Comparison of ENCODE assay signal across 20 cellular contexts in genomic region chr21:28554660-28555475, GRCh38.
DNase-seq lines count a peak whose midpoint lies in the region; ATAC-seq, FAIRE-seq and TF ChIP-seq lines count a peak whose summit lies in the region.
"Had no signal": no experiment of that assay in that cellular context is flagged by ENCODE, and none has a peak within 500 bp of the region (broad histone marks: within the 10 kb centered on the region; RNA-seq: fewer than 3 reads in every experiment).

No MANE protein-coding gene starts in this region.

- no peak overlapping the region for H4K12ac ChIP-seq in trophoblast cell (ENCODE audit: low read depth, low read length)

- H3K4me3 ChIP-seq in NT2/D1 (ENCODE audit: insufficient read length, low read depth) (no peak overlapping the region), H1 (ENCODE audit: extremely low read depth in 1 of 4, insufficient read depth in 2 of 4, low read depth in 3 of 4, low read length in 4 of 4) (no peak overlapping the region), trophoblast cell (ENCODE audit: low read depth, low read length) (no peak overlapping the region)
- H3K4me3 ChIP-seq: suprapubic skin had no signal

- H2AFZ ChIP-seq in H1 (ENCODE audit: low read length) (peak overlapping the region; percentile 92; the same call in 1 of the 2 replicates), trophoblast cell (ENCODE audit: insufficient read depth, low read length, poor library complexity) (no peak overlapping the region)

- H3K18ac ChIP-seq in H1 (ENCODE audit: extremely low read depth, low read length) (no peak overlapping the region; the same call in 1 of the 2 replicates), trophoblast cell (ENCODE audit: low read length) (no peak overlapping the region)

- H3K27me3 Mint-ChIP-seq in activated T-cell treated with anti-CD3 and anti-CD28 coated beads, Interleukin-2, amount 50 U/mL, for 72 hours (ENCODE audit: low read depth), result no peaks in the 10 kb centered on the region
- H3K27me3 Mint-ChIP-seq: activated CD4-positive, alpha-beta T cell treated with anti-CD3 and anti-CD28 coated beads for 36 hours; activated naive CD8-positive, alpha-beta T cell treated with anti-CD3 and anti-CD28 coated beads for 36 hours; central memory CD8-positive, alpha-beta T cell had no signal

- H3K9ac ChIP-seq in NT2/D1 (ENCODE audit: insufficient read length, low read depth) (no peak overlapping the region), H1 (replicated peaks in 1 of 4; ENCODE audit: extremely low read depth in 1 of 4, low read depth in 3 of 4, low read length in 3 of 4) (no peak overlapping the region), trophoblast cell (ENCODE audit: low read length) (no peak overlapping the region)

- H2BK5ac ChIP-seq in H1 (ENCODE audit: low read depth, low read length) (no peak overlapping the region; the same call in 1 of the 2 replicates), trophoblast cell (ENCODE audit: low read depth, low read length, poor library complexity) (no peak overlapping the region)

- H2AK5ac ChIP-seq in H1 (ENCODE audit: low read depth, low read length) (peak overlapping the region; percentile 39; the same call in 1 of the 2 replicates), trophoblast cell (ENCODE audit: low read length) (no peak overlapping the region)

- H3K4me1 Mint-ChIP-seq in activated T-cell treated with anti-CD3 and anti-CD28 coated beads, Interleukin-2, amount 50 U/mL, for 72 hours (ENCODE audit: low read depth), result no peaks in the 10 kb centered on the region
- H3K4me1 Mint-ChIP-seq: activated CD4-positive, alpha-beta T cell treated with anti-CD3 and anti-CD28 coated beads for 36 hours; activated naive CD8-positive, alpha-beta T cell treated with anti-CD3 and anti-CD28 coated beads for 36 hours; CD14-positive monocyte had no signal

- peak; percentile 8 for DNase-seq in GM03348 (ENCODE audit: low spot score)
- peak; percentile 23 for DNase-seq in NT2/D1 (ENCODE audit: low read depth, low spot score)
- DNase-seq in H1 (ENCODE audit: low read depth in 1 of 2, low spot score in 2 of 2), result peak in 1 of 2 experiments; percentile 45
- DNase-seq in trophoblast cell, result no peak
- DNase-seq in activated naive CD4-positive, alpha-beta T cell (lab: John Stamatoyannopoulos, UW), result no peak
- DNase-seq in GM12891 (ENCODE audit: insufficient read length, low spot score), result no peak
- no peak for DNase-seq in activated T-cell treated with anti-CD3 and anti-CD28 coated beads, Interleukin-2, amount 50 U/mL, for 72 hours
- DNase-seq: activated CD4-positive, alpha-beta T cell treated with anti-CD3 and anti-CD28 coated beads for 36 hours; activated naive CD8-positive, alpha-beta T cell treated with anti-CD3 and anti-CD28 coated beads for 36 hours; DND-41; NCI-H1048; NCI-H774; right cardiac atrium; stimulated activated CD4-positive, alpha-beta T cell treated with anti-CD3 and anti-CD28 coated beads, Interleukin-2, amount 100 ng/mL, for 24 hours; T-helper 2 cell had no signal

- H3K27ac ChIP-seq in H1 (ENCODE audit: low read depth, low read length), result no peak overlapping the region
- peak overlapping the region; percentile 29 for H3K27ac ChIP-seq in trophoblast cell (ENCODE audit: low read depth, low read length)
- H3K27ac ChIP-seq: RWPE1, suprapubic skin had no signal

- no peaks in the 10 kb centered on the region for H4K20me1 ChIP-seq in H1 (replicated peaks in 1 of 2; ENCODE audit: control insufficient read depth in 1 of 2, insufficient read depth in 2 of 2, low read length in 2 of 2)

- no peak overlapping the region for H3K4me2 ChIP-seq in H1 (ENCODE audit: insufficient read depth in 1 of 2, low read depth in 2 of 2, low read length in 2 of 2)
- peak overlapping the region; percentile 45 for H3K4me2 ChIP-seq in trophoblast cell (ENCODE audit: low read length)

- POLR2A ChIA-PET in H1 (lab: Charles Lee; ENCODE audit: partially characterized antibody), result no interaction called here

- H2BK12ac ChIP-seq in H1 (ENCODE audit: low read depth, low read length) (0 out of 2 replicates have a peak overlapping the region, but pooled peaks have one; percentile 27), trophoblast cell (ENCODE audit: low read length) (peak overlapping the region; percentile 20)

- no peak overlapping the region for H3K56ac ChIP-seq in H1 (replicated peaks; ENCODE audit: insufficient read length, low read depth, low read length)

- peak overlapping the region; percentile 71 for H4K8ac ChIP-seq in H1 (ENCODE audit: extremely low read depth, insufficient read depth, low read length)
- H4K8ac ChIP-seq in trophoblast cell (ENCODE audit: low read depth, low read length), result peak overlapping the region; percentile 56

- H3K79me2 ChIP-seq in H1 (ENCODE audit: control insufficient read depth in 1 of 2, insufficient read depth in 2 of 2, low read length in 2 of 2) (no peaks in the 10 kb centered on the region), trophoblast cell (ENCODE audit: control insufficient read depth, insufficient read depth, low read length, poor library complexity) (no peaks in the 10 kb centered on the region)

- no peaks in the 10 kb centered on the region for H3K27me3 ChIP-seq in NT2/D1 (ENCODE audit: insufficient read depth, insufficient read length)
- no peaks in the 10 kb centered on the region for H3K27me3 ChIP-seq in H1 (replicated peaks in 1 of 4; ENCODE audit: control insufficient read depth in 3 of 4, extremely low read depth in 1 of 4, insufficient read depth in 3 of 4, low read length in 3 of 4)
- no peaks in the 10 kb centered on the region for H3K27me3 ChIP-seq in trophoblast cell (ENCODE audit: insufficient read depth, low read length)
- H3K27me3 ChIP-seq: suprapubic skin had no signal

- TF ChIP-seq POLR2A in H1 (IDR thresholded peaks at IDR 0.05; ENCODE audit: control extremely low read depth in 1 of 2, low read depth in 2 of 2, low read length in 2 of 2) (no peak), GM12891 (IDR thresholded peaks at IDR 0.05; ENCODE audit: low read depth, low read length) (no peak)

- H2BK120ac ChIP-seq in H1 (replicated peaks; ENCODE audit: low read depth, low read length), result no peak overlapping the region
- no peak overlapping the region for H2BK120ac ChIP-seq in trophoblast cell (ENCODE audit: insufficient read depth, low read length, poor library complexity)

- H3K23me2 ChIP-seq in H1 (ENCODE audit: low read depth, low read length), result no peaks in the 10 kb centered on the region

- no peak for ATAC-seq in activated T-cell treated with anti-CD3 and anti-CD28 coated beads, Interleukin-2, amount 50 U/mL, for 72 hours (replicated peaks in 1 of 2)
- ATAC-seq: activated CD4-positive, alpha-beta T cell treated with anti-CD3 and anti-CD28 coated beads for 36 hours; HCT116; right cardiac atrium had no signal

- H3K9me3 ChIP-seq in NT2/D1 (ENCODE audit: insufficient read depth, low read length), result no peaks in the 10 kb centered on the region
- no peaks in the 10 kb centered on the region for H3K9me3 ChIP-seq in H1 (ENCODE audit: insufficient read depth in 2 of 2, low read depth in 1 of 2, low read length in 1 of 2)
- no peaks in the 10 kb centered on the region for H3K9me3 ChIP-seq in trophoblast cell (ENCODE audit: insufficient read depth, low read depth, low read length)
- H3K9me3 ChIP-seq: suprapubic skin had no signal

- peaks cover 5% of the 10 kb centered on the region for H3K4me1 ChIP-seq in NT2/D1 (ENCODE audit: insufficient read depth, insufficient read length)
- H3K4me1 ChIP-seq in H1 (replicated peaks in 1 of 4; ENCODE audit: control insufficient read depth in 3 of 4, insufficient read depth in 4 of 4, low read length in 3 of 4), result peaks cover 0 to 6% (median 3%) of the 10 kb centered on the region in 4 experiments; a peak in 3 of 7 replicates
- H3K4me1 ChIP-seq in trophoblast cell (ENCODE audit: control insufficient read depth in 1 of 2, insufficient read depth in 2 of 2, low read length in 2 of 2), result peaks cover 9 to 11% of the 10 kb centered on the region in 2 experiments
- H3K4me1 ChIP-seq: suprapubic skin had no signal

- no peak overlapping the region for H4K91ac ChIP-seq in H1 (replicated peaks; ENCODE audit: insufficient read length, low read length)
- H4K91ac ChIP-seq in trophoblast cell (ENCODE audit: low read depth, low read length), result peak overlapping the region; percentile 4

- no peak overlapping the region for H3K4ac ChIP-seq in H1 (replicated peaks; ENCODE audit: insufficient read length, low read depth, low read length)
- H3K4ac ChIP-seq in trophoblast cell (ENCODE audit: low read depth, low read length), result no peak overlapping the region

- CTCF ChIA-PET in H1 (lab: Charles Lee; ENCODE audit: partially characterized antibody), result interaction anchor here (1.1 kb wide), 1 partner anchor 33 kb away, joined by 3 read pairs; no protein-coding TSS in a partner anchor

- no peak overlapping the region for H4K5ac ChIP-seq in H1 (ENCODE audit: insufficient read length, low read depth, low read length)

- TF ChIP-seq EP300 in H1 (IDR thresholded peaks at IDR 0.05; ENCODE audit: borderline replicate concordance in 1 of 2, low read depth in 2 of 2, low read length in 2 of 2), result no peak

- H3K79me1 ChIP-seq in H1 (ENCODE audit: low read depth, low read length) (no peaks in the 10 kb centered on the region), trophoblast cell (ENCODE audit: low read length) (peaks cover 2% of the 10 kb centered on the region)

- no peak overlapping the region for H3K4me3 Mint-ChIP-seq in activated T-cell treated with anti-CD3 and anti-CD28 coated beads, Interleukin-2, amount 50 U/mL, for 72 hours
- H3K4me3 Mint-ChIP-seq: activated CD4-positive, alpha-beta T cell treated with anti-CD3 and anti-CD28 coated beads for 36 hours; activated naive CD8-positive, alpha-beta T cell treated with anti-CD3 and anti-CD28 coated beads for 36 hours; CD14-positive monocyte; central memory CD8-positive, alpha-beta T cell had no signal

- H3K27ac Mint-ChIP-seq in activated T-cell treated with anti-CD3 and anti-CD28 coated beads, Interleukin-2, amount 50 U/mL, for 72 hours, result no peak overlapping the region
- H3K27ac Mint-ChIP-seq: activated CD4-positive, alpha-beta T cell treated with anti-CD3 and anti-CD28 coated beads for 36 hours; activated naive CD8-positive, alpha-beta T cell treated with anti-CD3 and anti-CD28 coated beads for 36 hours; CD14-positive monocyte had no signal

- no peaks in the 10 kb centered on the region for H3K36me3 ChIP-seq in NT2/D1 (ENCODE audit: insufficient read depth, insufficient read length, low read length)
- H3K36me3 ChIP-seq in H1 (ENCODE audit: control insufficient read depth in 2 of 4, insufficient read depth in 4 of 4, low read length in 3 of 4), result no peaks in the 10 kb centered on the region
- H3K36me3 ChIP-seq in trophoblast cell (ENCODE audit: control insufficient read depth in 1 of 2, insufficient read depth in 2 of 2, low read length in 2 of 2), result no peaks in the 10 kb centered on the region
- H3K36me3 ChIP-seq: suprapubic skin had no signal

- no peak overlapping the region for H2BK15ac ChIP-seq in H1 (ENCODE audit: low read length)

- H3K9me3 Mint-ChIP-seq in activated T-cell treated with anti-CD3 and anti-CD28 coated beads, Interleukin-2, amount 50 U/mL, for 72 hours, result peaks cover 0 to 2% of the 10 kb centered on the region in 2 donors
- H3K9me3 Mint-ChIP-seq: central memory CD8-positive, alpha-beta T cell had no signal

- H2BK20ac ChIP-seq in H1 (ENCODE audit: low read length), result no peak overlapping the region

- H3K14ac ChIP-seq in H1 (ENCODE audit: insufficient read length) (no peak overlapping the region), trophoblast cell (ENCODE audit: low read length) (no peak overlapping the region)

- FAIRE-seq in H1 (lab: Jason Lieb, UNC) (no peak), GM12891 (lab: Jason Lieb, UNC) (no peak)

- no peak for TF ChIP-seq CTCF in H1 (IDR thresholded peaks at IDR 0.05; ENCODE audit: control extremely low read depth in 1 of 3, insufficient read depth in 1 of 3, low read depth in 1 of 3, low read length in 3 of 3)

- H3K23ac ChIP-seq in H1 (ENCODE audit: insufficient read length), result no peak overlapping the region
- H3K23ac ChIP-seq in trophoblast cell (ENCODE audit: low read length), result no peak overlapping the region

- TF ChIP-seq RAD21 in H1 (IDR thresholded peaks at IDR 0.05 in 1 of 2, conservative IDR thresholded peaks at IDR 0.05 in 1 of 2; ENCODE audit: low read depth in 2 of 2, low read length in 2 of 2), result no peak

- H3K36me3 Mint-ChIP-seq in activated T-cell treated with anti-CD3 and anti-CD28 coated beads, Interleukin-2, amount 50 U/mL, for 72 hours (ENCODE audit: insufficient read depth in 2 of 2), result peaks cover 2 to 3% of the 10 kb centered on the region in 2 donors
- H3K36me3 Mint-ChIP-seq: activated naive CD8-positive, alpha-beta T cell treated with anti-CD3 and anti-CD28 coated beads for 36 hours; CD14-positive monocyte had no signal

- WGBS in H1 (ENCODE audit: extremely low coverage in 1 of 2, insufficient coverage in 1 of 2, insufficient read length in 1 of 2, insufficient replicate concordance in 2 of 2, low coverage in 1 of 2, low lambda C conversion rate in 2 of 2, missing lambda C conversion rate in 1 of 2), 2 experiments, result 88% methylated on average over 10 of the region's 10 CpGs; no CpG with 5 or more reads in 1 of the 2 experiments
- WGBS in trophoblast cell (ENCODE audit: extremely low coverage, insufficient coverage, insufficient read length), result no CpG with 5 or more reads among the region's 10 CpGs

Comparison
In these comparisons a context has a peak if more than half of its experiments do, and no peak if none do; other contexts are left out.
1. DNase-seq: peak in GM03348 (single experiment) and NT2/D1 (single experiment); none in trophoblast cell (0 of 2), activated naive CD4-positive, alpha-beta T cell (0 of 4), GM12891 (single experiment) and activated T-cell treated with anti-CD3 and anti-CD28 coated beads, Interleukin-2, amount 50 U/mL, for 72 hours (0 of 2).